8 cellular contexts compared by ENCODE assay signal in genomic region chr12:130715996-130716917, GRCh38. TPM values are rescaled to one million over a fixed set of nuclear protein-coding genes. Genes with fewer than 3 reads are reported as not detected.
A peak's percentile ranks its signal among the peaks of the same experiment; 100 is the strongest.
DNase-seq lines count a peak whose midpoint lies in the region; ATAC-seq and TF ChIP-seq lines count a peak whose summit lies in the region.

TSS of gene RIMBP2 (minus strand) at chr12:130716299. CDS start at chr12:130479013, 237,286 bp downstream.

- H4K20me1 ChIP-seq in DND-41 (ENCODE audit: insufficient read depth, low read length), result no peaks in the 10 kb centered on the region

- TF ChIP-seq CTCF in DND-41 (IDR thresholded peaks at IDR 0.05; ENCODE audit: borderline replicate concordance, extremely low read depth, low read length, poor library complexity, severe bottlenecking) (no peak), mesothelial cell of epicardium (IDR thresholded peaks at IDR 0.05; ENCODE audit: unreplicated experiment) (no peak)

- DNase-seq in DND-41 (peak; percentile 44), NCI-H1930 (lab: John Stamatoyannopoulos, UW) (peak; percentile 1 to 3), mesothelial cell of epicardium (ENCODE audit: low spot score in 2 of 2, unreplicated experiment in 2 of 2) (peak; percentile 54 to 65), left colon (no peak)
- no peak for DNase-seq in central memory CD8-positive, alpha-beta T cell (ENCODE audit: low spot score in 2 of 2)
- no peak for DNase-seq in NK-92 treated with Interleukin-12 subunit alpha and Interleukin-12 subunit beta, amount 100 ng/mL, for 24 hours (lab: John Stamatoyannopoulos, UW)

- H3K4me3 Mint-ChIP-seq in central memory CD8-positive, alpha-beta T cell, result peak within 1 kb of the TSS; percentile 6
- peak within 1 kb of the TSS; percentile 86 for H3K4me3 Mint-ChIP-seq in mesothelial cell of epicardium

- no peak within 1 kb of the TSS for H3K27ac ChIP-seq in DND-41 (ENCODE audit: low read length)

- peaks cover 33% of the 10 kb centered on the region for H3K4me1 ChIP-seq in DND-41 (ENCODE audit: insufficient read depth, low read length)

- no peaks in the 10 kb centered on the region for H3K36me3 ChIP-seq in DND-41 (ENCODE audit: insufficient read depth, low read length)

- H3K9me3 ChIP-seq in DND-41 (ENCODE audit: insufficient read depth, low read length, severe bottlenecking), result no peaks in the 10 kb centered on the region

- peaks cover 5% of the 10 kb centered on the region for H3K9me3 Mint-ChIP-seq in central memory CD8-positive, alpha-beta T cell
- no peaks in the 10 kb centered on the region for H3K9me3 Mint-ChIP-seq in mesothelial cell of epicardium

- H3K27me3 Mint-ChIP-seq in central memory CD8-positive, alpha-beta T cell, result peaks cover 83% of the 10 kb centered on the region
- H3K27me3 Mint-ChIP-seq in mesothelial cell of epicardium (ENCODE audit: low read depth), result peaks cover 32% of the 10 kb centered on the region

- peak within 1 kb of the TSS in 1 of 2 experiments; percentile 42; a peak in 2 of 4 replicates for H3K4me3 ChIP-seq in DND-41 (ENCODE audit: low read depth in 1 of 2, low read length in 2 of 2)

- no peaks in the 10 kb centered on the region for H3K36me3 Mint-ChIP-seq in central memory CD8-positive, alpha-beta T cell (ENCODE audit: insufficient read depth)
- H3K36me3 Mint-ChIP-seq in mesothelial cell of epicardium, result no peaks in the 10 kb centered on the region

- peak within 1 kb of the TSS; percentile 42 for H2AFZ ChIP-seq in DND-41 (ENCODE audit: low read depth, low read length)

- no peaks in the 10 kb centered on the region for H3K27me3 ChIP-seq in DND-41 (ENCODE audit: insufficient read depth, low read length, poor library complexity)

- no peak within 1 kb of the TSS for H3K9ac ChIP-seq in DND-41 (ENCODE audit: low read depth, low read length)

- H3K27ac Mint-ChIP-seq in central memory CD8-positive, alpha-beta T cell (ENCODE audit: low read depth), result no peak within 1 kb of the TSS
- peak within 1 kb of the TSS; percentile 81 for H3K27ac Mint-ChIP-seq in mesothelial cell of epicardium

- peaks cover 5% of the 10 kb centered on the region for H3K4me1 Mint-ChIP-seq in central memory CD8-positive, alpha-beta T cell
- peaks cover 19% of the 10 kb centered on the region for H3K4me1 Mint-ChIP-seq in mesothelial cell of epicardium

- H3K4me2 ChIP-seq in DND-41 (ENCODE audit: insufficient read depth, low read length), result peak within 1 kb of the TSS; percentile 57

- H3K79me2 ChIP-seq in DND-41 (ENCODE audit: insufficient read depth, low read length), result no peaks in the 10 kb centered on the region

- intact Hi-C loops in left colon (cut with DNase I, micrococcal nuclease), result no loop called here

- peak; percentile 25 for ATAC-seq in DND-41 (ENCODE audit: insufficient read depth, low read depth)
- ATAC-seq in central memory CD8-positive, alpha-beta T cell (replicated peaks; ENCODE audit: extremely low read depth, poor library complexity, severe bottlenecking), result no peak
- no peak for ATAC-seq in GM19397 (IDR thresholded peaks at IDR 0.05; ENCODE audit: unreplicated experiment)
- no peak for ATAC-seq in GM18861 (IDR thresholded peaks at IDR 0.05; ENCODE audit: unreplicated experiment)
- ATAC-seq in left colon, result no peak

RNA-seq across cellular contexts. Expression of gene RIMBP2, which starts in this region (rescaled TPM):
- total RNA-seq in mesothelial cell of epicardium, result 7.6 to 8.6 TPM (median 8.3 TPM) in 3 replicates
- total RNA-seq in left colon, result 1 to 10 TPM; 5.6 to 6.0 TPM

Comparison
In these comparisons a context has a peak if more than half of its experiments do, and no peak if none do; other contexts are left out.
1. DNase-seq: peak in DND-41 (single experiment), NCI-H1930 (2 of 2) and mesothelial cell of epicardium (2 of 2); none in central memory CD8-positive, alpha-beta T cell (0 of 2), NK-92 treated with Interleukin-12 subunit alpha and Interleukin-12 subunit beta, amount 100 ng/mL, for 24 hours (single experiment) and left colon (0 of 2).